1 cellular context compared by ENCODE assay signal in genomic region chr19:13101590-13102415, GRCh38.
A peak's percentile ranks its signal among the peaks of the same experiment; 100 is the strongest.
TF ChIP-seq lines count a peak whose summit lies in the region.

No MANE protein-coding gene starts in this region.

TF ChIP-seq in K562, 482 proteins besides CTCF, POLR2A, EP300 and RAD21 (continued from another document):
- TF ChIP-seq ZNF655 (CRISPR knock-in tag; IDR thresholded peaks at IDR 0.05): no peak
- TF ChIP-seq HLTF (IDR thresholded peaks at IDR 0.05): 0 out of 2 replicates have a peak, but pooled peaks have one; percentile 51
- peak; percentile 25; the same call in 1 of the 2 replicates for TF ChIP-seq NFIC (IDR thresholded peaks at IDR 0.05)
- TF ChIP-seq MLX (CRISPR knock-in tag; conservative IDR thresholded peaks at IDR 0.05): no peak
- peak; percentile 35; the same call in 1 of the 2 replicates for TF ChIP-seq CBFB (CRISPR knock-in tag; IDR thresholded peaks at IDR 0.05)
- TF ChIP-seq MBD1 (CRISPR knock-in tag; IDR thresholded peaks at IDR 0.05): no peak
- no peak for TF ChIP-seq POLR2G (IDR thresholded peaks at IDR 0.05; ENCODE audit: low read depth, low read length)
- 0 out of 2 replicates have a peak, but pooled peaks have one; percentile 8 for TF ChIP-seq PKNOX1 (IDR thresholded peaks at IDR 0.05)
